ENCODE assay signal across 8 cellular contexts in genomic region chr10:119079572-119080520, GRCh38. TPM values are rescaled to one million over a fixed set of nuclear protein-coding genes. Genes with fewer than 3 reads are reported as not detected.
DNase-seq lines count a peak whose midpoint lies in the region; ATAC-seq and TF ChIP-seq lines count a peak whose summit lies in the region.

No MANE protein-coding gene starts in this region.

- peaks cover 17 to 53% (median 40%) of the 10 kb centered on the region in 4 donors for H3K4me1 ChIP-seq in stomach

- peak overlapping the region; percentile 100 for H3K27ac Mint-ChIP-seq in nephron progenitor cell

- H3K27ac ChIP-seq in stomach = peak overlapping the region; percentile 98 to 100 (median 99)

- H3K9me3 Mint-ChIP-seq in nephron progenitor cell = peaks cover 5% of the 10 kb centered on the region

- H3K27me3 Mint-ChIP-seq in nephron progenitor cell (ENCODE audit: low read depth, poor library complexity) = no peaks in the 10 kb centered on the region

- WGBS in stomach, 5 donors = 0 to 1% (median 0%) methylated on average over 25 to 49 of the region's 49 CpGs

- H3K36me3 ChIP-seq in stomach = no peaks in the 10 kb centered on the region

- DNase-seq in AG09319 (ENCODE audit: extremely low read depth, low read depth) (peak; percentile 50), NOMO-1 treated with dmso at 0.1 percent for 144 hours (lab: John Stamatoyannopoulos, UW; ENCODE audit: unreplicated experiment) (peak; percentile 28), fibroblast of pulmonary artery (ENCODE audit: low read depth) (peak; percentile 80), nephron progenitor cell (peak; percentile 67), stomach (peak; percentile 78)
- peak; percentile 55 for DNase-seq in activated T-helper 9 cell treated with anti-CD3 and anti-CD28 coated beads, Interleukin-2, amount 50 U/mL, for 16 hours (ENCODE audit: low read depth)

- H3K36me3 Mint-ChIP-seq in nephron progenitor cell (ENCODE audit: low read depth) = peaks cover 26% of the 10 kb centered on the region

- H3K9me3 ChIP-seq in stomach = no peaks in the 10 kb centered on the region

- H3K4me3 Mint-ChIP-seq in nephron progenitor cell = peak overlapping the region; percentile 96

- H3K4me3 ChIP-seq in fibroblast of pulmonary artery (replicated peaks; ENCODE audit: low read depth, low read length) (peak overlapping the region; percentile 76), stomach (peak overlapping the region; percentile 80 to 96 (median 88))

- no peaks in the 10 kb centered on the region for H3K27me3 ChIP-seq in stomach

- no peak for TF ChIP-seq CTCF in AG09319 (IDR thresholded peaks at IDR 0.05; ENCODE audit: low read depth, low read length)
- TF ChIP-seq CTCF in fibroblast of pulmonary artery (IDR thresholded peaks at IDR 0.05; ENCODE audit: low read length, missing control alignments) = no peak
- no peak for TF ChIP-seq CTCF in nephron progenitor cell (IDR thresholded peaks at IDR 0.05)
- no peak for TF ChIP-seq CTCF in stomach (IDR thresholded peaks at IDR 0.05)

- peak; percentile 44 for ATAC-seq in GM18517 (IDR thresholded peaks at IDR 0.05; ENCODE audit: unreplicated experiment)
- peak; percentile 65 for ATAC-seq in HG03039 (IDR thresholded peaks at IDR 0.05; ENCODE audit: unreplicated experiment)

- peaks cover 29% of the 10 kb centered on the region for H3K4me1 Mint-ChIP-seq in nephron progenitor cell

- no peak for TF ChIP-seq POLR2A in stomach (IDR thresholded peaks at IDR 0.05)

- no peak for TF ChIP-seq EP300 in stomach (IDR thresholded peaks at IDR 0.05)

- intact Hi-C loops in stomach (cut with DNase I; ENCODE audit: low total_unique reads) = no loop called here

RNA-seq across cellular contexts. Expression of gene EIF3A, which starts 0.8 kb away (rescaled TPM):
- total RNA-seq in stomach = 100 to 1,000 TPM in 3 of 5 donors, 10 to 100 TPM in 2; 48.4 to 156 (median 125) TPM
- 10 to 100 TPM; 37.3 to 91.6 (median 46.2) TPM for polyA plus RNA-seq in stomach

RNA-seq across cellular contexts. Expression of gene DENND10, which starts 24.1 kb away (rescaled TPM):
- total RNA-seq in stomach = 10 to 100 TPM in 4 of 5 donors, 1 to 10 TPM in 1; 8.9 to 82.3 (median 36.0) TPM
- 10 to 100 TPM; 13.3 to 35.0 (median 20.2) TPM for polyA plus RNA-seq in stomach

RNA-seq across cellular contexts. Expression of gene NANOS1, which starts 50.3 kb away (rescaled TPM):
- 10 to 100 TPM in 1 of 5 donors, 1 to 10 TPM in 3, under 1 TPM in 1; under 0.01 to 16.1 (median 5.1) TPM for total RNA-seq in stomach
- polyA plus RNA-seq in stomach = 1 to 10 TPM; 1.5 to 5.8 (median 2.2) TPM

Comparison
In these comparisons a context has a peak if more than half of its experiments do, and no peak if none do; other contexts are left out.
1. Peak in every context shown above with its lines: DNase-seq, ATAC-seq, H3K4me3 ChIP-seq and H3K27ac ChIP-seq.
2. DNase-seq: peak in every context shown above with its lines; median percentile 80 in fibroblast of pulmonary artery; 78 in stomach; 67 in nephron progenitor cell; 55 in activated T-helper 9 cell treated with anti-CD3 and anti-CD28 coated beads, Interleukin-2, amount 50 U/mL, for 16 hours; 50 in AG09319; 28 in NOMO-1 treated with dmso at 0.1 percent for 144 hours.